In the genomic region with DNA sequence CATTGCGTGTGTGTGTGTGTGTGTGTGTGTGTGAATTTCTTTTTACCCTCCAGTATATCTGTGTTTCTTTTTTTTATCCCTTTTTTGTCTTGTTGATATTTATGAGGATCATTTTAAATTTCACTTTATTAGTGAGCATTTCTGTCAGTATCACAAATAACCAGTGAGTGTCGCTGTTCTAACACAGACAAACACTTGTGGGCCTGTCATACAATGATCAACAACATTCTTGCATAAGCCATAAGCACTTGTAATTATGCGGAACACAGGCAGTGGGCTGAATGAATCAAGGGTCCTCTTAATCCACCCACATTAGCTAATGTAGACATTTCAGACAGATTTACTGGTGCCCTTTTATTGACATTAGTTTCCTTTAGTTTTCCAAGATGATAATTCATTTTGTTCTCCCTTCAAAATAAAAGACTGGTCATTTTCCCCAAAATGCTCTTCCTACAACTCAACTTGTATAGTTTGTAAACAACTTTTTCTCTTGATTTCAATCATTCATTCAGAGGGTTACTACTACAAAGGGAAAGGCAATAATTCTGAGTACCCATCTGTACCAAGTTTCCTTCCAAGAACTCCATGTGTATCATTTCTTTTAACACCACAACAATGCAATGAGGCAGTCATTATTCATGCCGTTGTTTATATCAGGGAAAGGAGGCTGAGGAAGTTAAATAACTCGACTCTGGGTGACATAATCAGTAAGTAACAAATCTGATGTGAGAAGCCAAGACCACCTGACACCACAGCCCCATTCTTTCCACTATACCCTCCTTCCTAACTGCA, we compare ENCODE assay signal across 7 cellular contexts. TPM values are rescaled to one million over a fixed set of nuclear protein-coding genes. Genes with fewer than 3 reads are reported as not detected.
DNase-seq lines count a peak whose midpoint lies in the region; ATAC-seq and TF ChIP-seq lines count a peak whose summit lies in the region.

No MANE protein-coding gene starts in this region.

- no peaks in the 10 kb centered on the region for H3K4me1 ChIP-seq in psoas muscle

- WGBS in psoas muscle, 3 donors, result 12 to 20% (median 13%) methylated on average over 5 of the region's 5 CpGs

- no peaks in the 10 kb centered on the region for H3K36me3 ChIP-seq in psoas muscle (ENCODE audit: insufficient read depth in 1 of 2, low read depth in 1 of 2)

- DNase-seq in GM10266 (ENCODE audit: extremely low spot score) (peak; percentile 23), H4 (ENCODE audit: low spot score) (peak; percentile 82), M059J (ENCODE audit: low read depth) (peak; percentile 40), SK-MEL-5 (ENCODE audit: low read depth, low spot score) (peak; percentile 78), fibroblast of villous mesenchyme (ENCODE audit: low read depth) (peak; percentile 77), psoas muscle (no peak)

- in situ Hi-C loops in SK-MEL-5 (cut with HindIII; ENCODE audit: low pct_unique_long_range_greater_than_20kb, low sequenced_read_pairs), result no loop called here

- intact Hi-C loops in psoas muscle (cut with DNase I), result loop anchor here in 1 of 2 donors (5.0 to 10.0 kb wide), 3 partner anchors 350 to 937 kb away; no protein-coding TSS in a partner anchor

- no peak overlapping the region for H3K4me3 ChIP-seq in fibroblast of villous mesenchyme (ENCODE audit: low read depth, low read length)
- no peak overlapping the region for H3K4me3 ChIP-seq in psoas muscle

- no peaks in the 10 kb centered on the region for H3K27me3 ChIP-seq in psoas muscle (ENCODE audit: insufficient read depth in 3 of 3, low read length in 2 of 3)

- TF ChIP-seq CTCF in GM10266 (IDR thresholded peaks at IDR 0.05; ENCODE audit: control insufficient read depth, insufficient read depth, low read depth, missing control alignments), result peak; percentile 63
- TF ChIP-seq CTCF in fibroblast of villous mesenchyme (IDR thresholded peaks at IDR 0.05; ENCODE audit: insufficient read depth, low read depth, low read length), result peak; percentile 75
- TF ChIP-seq CTCF in psoas muscle (IDR thresholded peaks at IDR 0.05), result peak; percentile 35

- H3K27ac ChIP-seq in psoas muscle, result no peak overlapping the region

- peak in 1 of 4 donors; percentile 55 for ATAC-seq in psoas muscle
- no peak for ATAC-seq in GM21381 (IDR thresholded peaks at IDR 0.05; ENCODE audit: unreplicated experiment)

- no peaks in the 10 kb centered on the region for H3K9me3 ChIP-seq in psoas muscle

RNA-seq across cellular contexts. Expression of a gene that starts 34.6 kb away (rescaled TPM):
- total RNA-seq in H4 (2014; rRNA removed; shearing (Covaris generic)), result 0.45 and 1.5 TPM in 2 replicates
- 0.30 and 0.34 TPM in 2 replicates for total RNA-seq in M059J (2014; rRNA removed; shearing (Covaris generic))
- 1.5 and 2.0 TPM in 2 replicates for total RNA-seq in SK-MEL-5 (2014; rRNA removed; shearing (Covaris generic))
- 2.8 and 2.9 TPM in 2 replicates for polyA plus RNA-seq in SK-MEL-5 (2015; cell fraction: cytosol; rRNA removed)
- 2.7 and 6.2 TPM in 2 replicates for polyA plus RNA-seq in SK-MEL-5 (2015; cell fraction: nucleus; rRNA removed)
- total RNA-seq in fibroblast of villous mesenchyme (under 0.01 and 0.32 TPM in 2 replicates), psoas muscle (not detected)
- under 1 TPM in 1 of 3 donors, not detected in 2; 0.01 TPM for polyA plus RNA-seq in psoas muscle

Comparison
In these comparisons a context has a peak if more than half of its experiments do, and no peak if none do; other contexts are left out.
1. DNase-seq: peak in GM10266 (single experiment), H4 (single experiment), M059J (single experiment), SK-MEL-5 (single experiment) and fibroblast of villous mesenchyme (single experiment); none in psoas muscle (0 of 2).
2. Peak in every context shown above with its lines, with median percentiles within 50 percentile points of each other: CTCF ChIP-seq.